In the genomic region with DNA sequence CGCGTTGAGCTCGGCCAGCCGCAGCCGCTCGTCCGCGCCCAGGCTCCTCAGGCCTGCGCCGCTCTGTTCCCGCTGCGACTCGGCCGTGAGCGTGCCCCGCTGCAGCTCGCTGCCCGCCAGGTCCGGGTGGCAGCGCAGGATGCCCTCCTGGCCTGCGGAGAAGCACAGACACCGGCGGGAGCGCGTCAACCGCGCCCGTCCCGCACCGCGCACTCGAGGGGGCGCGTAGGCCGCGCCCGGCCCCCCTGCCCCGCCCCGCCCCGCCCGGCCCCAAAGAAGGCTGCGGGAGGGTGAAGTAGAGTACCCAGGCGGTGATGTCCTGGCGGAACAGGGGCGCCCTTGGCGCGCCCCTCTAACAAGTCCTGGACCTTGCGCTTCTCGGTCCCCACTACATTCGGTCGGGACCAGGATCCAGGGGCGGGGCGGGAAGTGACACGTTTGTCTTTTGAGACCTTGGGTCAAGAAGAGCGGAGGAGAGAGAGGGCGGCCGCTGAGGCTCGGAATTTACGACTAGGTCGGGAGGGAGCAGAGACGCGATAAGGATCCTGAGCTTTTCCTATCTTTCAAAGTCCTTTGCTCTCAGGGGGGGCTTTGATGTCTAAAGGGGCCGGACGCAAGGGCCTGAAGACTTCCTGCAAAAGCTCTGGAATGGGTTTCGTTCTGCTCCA, we compare ENCODE assay signal across 2 cellular contexts.
TF ChIP-seq lines count a peak whose summit lies in the region.

No MANE protein-coding gene starts in this region.

TF ChIP-seq in A549, 52 proteins besides CTCF, POLR2A, EP300 and RAD21:
- TF ChIP-seq, protein P1, sequence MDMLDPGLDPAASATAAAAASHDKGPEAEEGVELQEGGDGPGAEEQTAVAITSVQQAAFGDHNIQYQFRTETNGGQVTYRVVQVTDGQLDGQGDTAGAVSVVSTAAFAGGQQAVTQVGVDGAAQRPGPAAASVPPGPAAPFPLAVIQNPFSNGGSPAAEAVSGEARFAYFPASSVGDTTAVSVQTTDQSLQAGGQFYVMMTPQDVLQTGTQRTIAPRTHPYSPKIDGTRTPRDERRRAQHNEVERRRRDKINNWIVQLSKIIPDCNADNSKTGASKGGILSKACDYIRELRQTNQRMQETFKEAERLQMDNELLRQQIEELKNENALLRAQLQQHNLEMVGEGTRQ (IDR thresholded peaks at IDR 0.05), result no peak
- TF ChIP-seq ZNF302 (CRISPR knock-in tag; IDR thresholded peaks at IDR 0.05) (no peak), MAZ (IDR thresholded peaks at IDR 0.05; ENCODE audit: borderline replicate concordance, low read depth, low read length) (no peak), ZFP36 (IDR thresholded peaks at IDR 0.05; ENCODE audit: borderline replicate concordance, partially characterized antibody) (no peak), KDM1A (IDR thresholded peaks at IDR 0.05; ENCODE audit: low read depth) (no peak), FOSL2 (IDR thresholded peaks at IDR 0.05) (no peak), FOSL2 (CRISPR knock-in tag; IDR thresholded peaks at IDR 0.05) (no peak), BHLHE40 (IDR thresholded peaks at IDR 0.05; ENCODE audit: low read depth, low read length) (no peak), TFCP2L1 (CRISPR knock-in tag; IDR thresholded peaks at IDR 0.05) (no peak)
TF ChIP-seq in A549: peak in this region for 0.

TF ChIP-seq in GM23338, 12 proteins besides CTCF, POLR2A, EP300 and RAD21:
- peak; percentile 49; the same call in 1 of the 2 replicates for TF ChIP-seq NANOG (IDR thresholded peaks at IDR 0.05; ENCODE audit: borderline replicate concordance)
- TF ChIP-seq, protein P2, sequence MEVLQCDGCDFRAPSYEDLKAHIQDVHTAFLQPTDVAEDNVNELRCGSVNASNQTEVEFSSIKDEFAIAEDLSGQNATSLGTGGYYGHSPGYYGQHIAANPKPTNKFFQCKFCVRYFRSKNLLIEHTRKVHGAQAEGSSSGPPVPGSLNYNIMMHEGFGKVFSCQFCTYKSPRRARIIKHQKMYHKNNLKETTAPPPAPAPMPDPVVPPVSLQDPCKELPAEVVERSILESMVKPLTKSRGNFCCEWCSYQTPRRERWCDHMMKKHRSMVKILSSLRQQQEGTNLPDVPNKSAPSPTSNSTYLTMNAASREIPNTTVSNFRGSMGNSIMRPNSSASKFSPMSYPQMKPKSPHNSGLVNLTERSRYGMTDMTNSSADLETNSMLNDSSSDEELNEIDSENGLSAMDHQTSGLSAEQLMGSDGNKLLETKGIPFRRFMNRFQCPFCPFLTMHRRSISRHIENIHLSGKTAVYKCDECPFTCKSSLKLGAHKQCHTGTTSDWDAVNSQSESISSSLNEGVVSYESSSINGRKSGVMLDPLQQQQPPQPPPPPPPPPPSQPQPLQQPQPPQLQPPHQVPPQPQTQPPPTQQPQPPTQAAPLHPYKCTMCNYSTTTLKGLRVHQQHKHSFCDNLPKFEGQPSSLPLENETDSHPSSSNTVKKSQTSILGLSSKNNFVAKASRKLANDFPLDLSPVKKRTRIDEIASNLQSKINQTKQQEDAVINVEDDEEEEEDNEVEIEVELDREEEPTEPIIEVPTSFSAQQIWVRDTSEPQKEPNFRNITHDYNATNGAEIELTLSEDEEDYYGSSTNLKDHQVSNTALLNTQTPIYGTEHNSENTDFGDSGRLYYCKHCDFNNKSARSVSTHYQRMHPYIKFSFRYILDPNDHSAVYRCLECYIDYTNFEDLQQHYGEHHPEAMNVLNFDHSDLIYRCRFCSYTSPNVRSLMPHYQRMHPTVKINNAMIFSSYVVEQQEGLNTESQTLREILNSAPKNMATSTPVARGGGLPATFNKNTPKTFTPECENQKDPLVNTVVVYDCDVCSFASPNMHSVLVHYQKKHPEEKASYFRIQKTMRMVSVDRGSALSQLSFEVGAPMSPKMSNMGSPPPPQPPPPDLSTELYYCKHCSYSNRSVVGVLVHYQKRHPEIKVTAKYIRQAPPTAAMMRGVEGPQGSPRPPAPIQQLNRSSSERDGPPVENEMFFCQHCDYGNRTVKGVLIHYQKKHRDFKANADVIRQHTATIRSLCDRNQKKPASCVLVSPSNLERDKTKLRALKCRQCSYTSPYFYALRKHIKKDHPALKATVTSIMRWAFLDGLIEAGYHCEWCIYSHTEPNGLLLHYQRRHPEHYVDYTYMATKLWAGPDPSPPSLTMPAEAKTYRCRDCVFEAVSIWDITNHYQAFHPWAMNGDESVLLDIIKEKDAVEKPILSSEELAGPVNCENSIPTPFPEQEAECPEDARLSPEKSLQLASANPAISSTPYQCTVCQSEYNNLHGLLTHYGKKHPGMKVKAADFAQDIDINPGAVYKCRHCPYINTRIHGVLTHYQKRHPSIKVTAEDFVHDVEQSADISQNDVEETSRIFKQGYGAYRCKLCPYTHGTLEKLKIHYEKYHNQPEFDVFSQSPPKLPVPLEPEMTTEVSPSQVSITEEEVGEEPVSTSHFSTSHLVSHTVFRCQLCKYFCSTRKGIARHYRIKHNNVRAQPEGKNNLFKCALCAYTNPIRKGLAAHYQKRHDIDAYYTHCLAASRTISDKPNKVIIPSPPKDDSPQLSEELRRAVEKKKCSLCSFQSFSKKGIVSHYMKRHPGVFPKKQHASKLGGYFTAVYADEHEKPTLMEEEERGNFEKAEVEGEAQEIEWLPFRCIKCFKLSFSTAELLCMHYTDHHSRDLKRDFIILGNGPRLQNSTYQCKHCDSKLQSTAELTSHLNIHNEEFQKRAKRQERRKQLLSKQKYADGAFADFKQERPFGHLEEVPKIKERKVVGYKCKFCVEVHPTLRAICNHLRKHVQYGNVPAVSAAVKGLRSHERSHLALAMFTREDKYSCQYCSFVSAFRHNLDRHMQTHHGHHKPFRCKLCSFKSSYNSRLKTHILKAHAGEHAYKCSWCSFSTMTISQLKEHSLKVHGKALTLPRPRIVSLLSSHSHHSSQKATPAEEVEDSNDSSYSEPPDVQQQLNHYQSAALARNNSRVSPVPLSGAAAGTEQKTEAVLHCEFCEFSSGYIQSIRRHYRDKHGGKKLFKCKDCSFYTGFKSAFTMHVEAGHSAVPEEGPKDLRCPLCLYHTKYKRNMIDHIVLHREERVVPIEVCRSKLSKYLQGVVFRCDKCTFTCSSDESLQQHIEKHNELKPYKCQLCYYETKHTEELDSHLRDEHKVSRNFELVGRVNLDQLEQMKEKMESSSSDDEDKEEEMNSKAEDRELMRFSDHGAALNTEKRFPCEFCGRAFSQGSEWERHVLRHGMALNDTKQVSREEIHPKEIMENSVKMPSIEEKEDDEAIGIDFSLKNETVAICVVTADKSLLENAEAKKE (CRISPR knock-in tag; IDR thresholded peaks at IDR 0.05), result no peak
- no peak for TF ChIP-seq CREB1 (CRISPR knock-in tag; IDR thresholded peaks at IDR 0.05; ENCODE audit: low read depth)
- TF ChIP-seq, protein P3, sequence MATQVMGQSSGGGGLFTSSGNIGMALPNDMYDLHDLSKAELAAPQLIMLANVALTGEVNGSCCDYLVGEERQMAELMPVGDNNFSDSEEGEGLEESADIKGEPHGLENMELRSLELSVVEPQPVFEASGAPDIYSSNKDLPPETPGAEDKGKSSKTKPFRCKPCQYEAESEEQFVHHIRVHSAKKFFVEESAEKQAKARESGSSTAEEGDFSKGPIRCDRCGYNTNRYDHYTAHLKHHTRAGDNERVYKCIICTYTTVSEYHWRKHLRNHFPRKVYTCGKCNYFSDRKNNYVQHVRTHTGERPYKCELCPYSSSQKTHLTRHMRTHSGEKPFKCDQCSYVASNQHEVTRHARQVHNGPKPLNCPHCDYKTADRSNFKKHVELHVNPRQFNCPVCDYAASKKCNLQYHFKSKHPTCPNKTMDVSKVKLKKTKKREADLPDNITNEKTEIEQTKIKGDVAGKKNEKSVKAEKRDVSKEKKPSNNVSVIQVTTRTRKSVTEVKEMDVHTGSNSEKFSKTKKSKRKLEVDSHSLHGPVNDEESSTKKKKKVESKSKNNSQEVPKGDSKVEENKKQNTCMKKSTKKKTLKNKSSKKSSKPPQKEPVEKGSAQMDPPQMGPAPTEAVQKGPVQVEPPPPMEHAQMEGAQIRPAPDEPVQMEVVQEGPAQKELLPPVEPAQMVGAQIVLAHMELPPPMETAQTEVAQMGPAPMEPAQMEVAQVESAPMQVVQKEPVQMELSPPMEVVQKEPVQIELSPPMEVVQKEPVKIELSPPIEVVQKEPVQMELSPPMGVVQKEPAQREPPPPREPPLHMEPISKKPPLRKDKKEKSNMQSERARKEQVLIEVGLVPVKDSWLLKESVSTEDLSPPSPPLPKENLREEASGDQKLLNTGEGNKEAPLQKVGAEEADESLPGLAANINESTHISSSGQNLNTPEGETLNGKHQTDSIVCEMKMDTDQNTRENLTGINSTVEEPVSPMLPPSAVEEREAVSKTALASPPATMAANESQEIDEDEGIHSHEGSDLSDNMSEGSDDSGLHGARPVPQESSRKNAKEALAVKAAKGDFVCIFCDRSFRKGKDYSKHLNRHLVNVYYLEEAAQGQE (IDR thresholded peaks at IDR 0.05; ENCODE audit: unreplicated experiment), result no peak
- TF ChIP-seq, protein P4, sequence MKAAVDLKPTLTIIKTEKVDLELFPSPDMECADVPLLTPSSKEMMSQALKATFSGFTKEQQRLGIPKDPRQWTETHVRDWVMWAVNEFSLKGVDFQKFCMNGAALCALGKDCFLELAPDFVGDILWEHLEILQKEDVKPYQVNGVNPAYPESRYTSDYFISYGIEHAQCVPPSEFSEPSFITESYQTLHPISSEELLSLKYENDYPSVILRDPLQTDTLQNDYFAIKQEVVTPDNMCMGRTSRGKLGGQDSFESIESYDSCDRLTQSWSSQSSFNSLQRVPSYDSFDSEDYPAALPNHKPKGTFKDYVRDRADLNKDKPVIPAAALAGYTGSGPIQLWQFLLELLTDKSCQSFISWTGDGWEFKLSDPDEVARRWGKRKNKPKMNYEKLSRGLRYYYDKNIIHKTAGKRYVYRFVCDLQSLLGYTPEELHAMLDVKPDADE (IDR thresholded peaks at IDR 0.05), result no peak
- no peak for TF ChIP-seq STAT1 (IDR thresholded peaks at IDR 0.05; ENCODE audit: unreplicated experiment)
- no peak for TF ChIP-seq ZNF114 (CRISPR knock-in tag; IDR thresholded peaks at IDR 0.05)
- TF ChIP-seq EZH2phosphoT487 (IDR thresholded peaks at IDR 0.05; ENCODE audit: unreplicated experiment), result peak; percentile 78
- peak; percentile 93 for TF ChIP-seq EZH2 (IDR thresholded peaks at IDR 0.05; ENCODE audit: low read depth, unreplicated experiment)
- TF ChIP-seq ZNF331 (CRISPR knock-in tag; IDR thresholded peaks at IDR 0.05; ENCODE audit: low read depth), result no peak
- no peak for TF ChIP-seq JUNB (IDR thresholded peaks at IDR 0.05; ENCODE audit: unreplicated experiment)
- TF ChIP-seq POLR2AphosphoS5 (IDR thresholded peaks at IDR 0.05; ENCODE audit: low read depth), result no peak
TF ChIP-seq in GM23338: peak in this region for 3.
